In genomic region chr15:43510230-43511011, GRCh38 we compare ENCODE assay signal across 8 cellular contexts. TPM values are rescaled to one million over a fixed set of nuclear protein-coding genes. Genes with fewer than 3 reads are reported as not detected.
A peak's percentile ranks its signal among the peaks of the same experiment; 100 is the strongest.
DNase-seq lines count a peak whose midpoint lies in the region; ATAC-seq, FAIRE-seq and TF ChIP-seq lines count a peak whose summit lies in the region.

No MANE protein-coding gene starts in this region.

- H3K27me3 ChIP-seq in BJ (ENCODE audit: control insufficient read depth, insufficient read depth, low read length) (no peaks in the 10 kb centered on the region), layer of hippocampus (ENCODE audit: control insufficient read depth, insufficient read depth, low read length) (no peaks in the 10 kb centered on the region)

- H3K36me3 Mint-ChIP-seq in activated CD4-positive, alpha-beta T cell treated with anti-CD3 and anti-CD28 coated beads for 36 hours (ENCODE audit: low read depth), result no peaks in the 10 kb centered on the region

- FAIRE-seq in GM19239 (lab: Jason Lieb, UNC), result peak; percentile 94

- TF ChIP-seq CTCF in BJ (IDR thresholded peaks at IDR 0.05; ENCODE audit: insufficient read depth, low read depth, low read length), result peak; percentile 45

- no peaks in the 10 kb centered on the region for H3K36me3 ChIP-seq in BJ (ENCODE audit: control insufficient read depth, insufficient read depth, low read length)

- H3K4me3 Mint-ChIP-seq in activated CD4-positive, alpha-beta T cell treated with anti-CD3 and anti-CD28 coated beads for 36 hours, result peak overlapping the region; percentile 91

- no peaks in the 10 kb centered on the region for H3K9me3 Mint-ChIP-seq in activated CD4-positive, alpha-beta T cell treated with anti-CD3 and anti-CD28 coated beads for 36 hours (ENCODE audit: low read depth)

- intact Hi-C loops in activated CD4-positive, alpha-beta T cell treated with anti-CD3 and anti-CD28 coated beads for 36 hours (cut with DNase I, micrococcal nuclease), result loop anchor here (1.0 to 10.0 kb wide), 12 partner anchors 17 to 590 kb away; partner anchors contain the start of genes TP53BP1 (in 2 of the 2), CCNDBP1 (in 1 of the 2), ELL3 (in 1 of the 2) and LCMT2 (in 1 of the 2)

- H3K27ac ChIP-seq in cingulate gyrus (ENCODE audit: low read depth, low read length), result peak overlapping the region; percentile 97
- H3K27ac ChIP-seq in layer of hippocampus (ENCODE audit: low read depth, low read length), result peak overlapping the region; percentile 95

- H3K27ac Mint-ChIP-seq in activated CD4-positive, alpha-beta T cell treated with anti-CD3 and anti-CD28 coated beads for 36 hours, result peak overlapping the region; percentile 90

- H3K4me1 Mint-ChIP-seq in activated CD4-positive, alpha-beta T cell treated with anti-CD3 and anti-CD28 coated beads for 36 hours, result peaks cover 32% of the 10 kb centered on the region

- CTCF ChIA-PET in BJ (lab: Yijun Ruan, JAX), result interaction anchor here (1.1 to 1.7 kb wide), 4 partner anchors 18 to 70 kb away, joined by 3 to 8 read pairs (median 4); no protein-coding TSS in a partner anchor
- CTCF ChIA-PET in activated CD4-positive, alpha-beta T cell treated with anti-CD3 and anti-CD28 coated beads for 36 hours (lab: Charles Lee), result interaction anchor here (1.2 to 1.5 kb wide), 2 partner anchors 69 to 72 kb away, joined by 4 to 9 read pairs; no protein-coding TSS in a partner anchor

- POLR2A ChIA-PET in BJ (lab: Charles Lee), result interaction anchor here (0.6 to 1.3 kb wide), 3 partner anchors 33 to 140 kb away, joined by 3 to 4 read pairs (median 4); partner anchors contain the start of genes TUBGCP4 and ZSCAN29
- POLR2A ChIA-PET in activated CD4-positive, alpha-beta T cell treated with anti-CD3 and anti-CD28 coated beads for 36 hours (lab: Charles Lee), result interaction anchor here (0.5 to 2.2 kb wide), 6 partner anchors 17 to 236 kb away, joined by 3 to 7 read pairs (median 5); partner anchors contain the start of gene TP53BP1

- peak overlapping the region; percentile 42 for H3K4me3 ChIP-seq in BJ (ENCODE audit: low read depth, low read length)

- ATAC-seq in HG03442 (IDR thresholded peaks at IDR 0.05; ENCODE audit: unreplicated experiment), result peak; percentile 93
- ATAC-seq in activated CD4-positive, alpha-beta T cell treated with anti-CD3 and anti-CD28 coated beads for 36 hours, result peak; percentile 95

- H3K27me3 Mint-ChIP-seq in activated CD4-positive, alpha-beta T cell treated with anti-CD3 and anti-CD28 coated beads for 36 hours, result no peaks in the 10 kb centered on the region

- DNase-seq in BJ (ENCODE audit: low read depth) (peak; percentile 92), GM19239 (ENCODE audit: insufficient read length, low spot score) (peak; percentile 96), NCI-H510A treated with DMSO at 0.1 percent for 48 hours (lab: John Stamatoyannopoulos, UW) (peak; percentile 91)
- peak; percentile 98 for DNase-seq in activated CD4-positive, alpha-beta T cell treated with anti-CD3 and anti-CD28 coated beads for 36 hours
- DNase-seq in stimulated activated CD4-positive, alpha-beta T cell treated with anti-CD3 and anti-CD28 coated beads, Interleukin-1b, Interleukin-23, amount 100 ng/mL, for 24 hours (ENCODE audit: low read depth in 4 of 4, low spot score in 1 of 4), result peak; percentile 88 to 97 (median 91)

RNA-seq across cellular contexts. Expression of gene MAP1A, which starts 7.0 kb away (rescaled TPM):
- polyA plus RNA-seq in BJ (2011; rRNA removed), result 32.9 and 54.0 TPM in 2 replicates
- 112 and 123 TPM in 2 replicates for polyA minus RNA-seq in BJ (2011; rRNA and poly(A)+ RNA removed)
- 1 to 10 TPM; 1.3 TPM for total RNA-seq in activated CD4-positive, alpha-beta T cell treated with anti-CD3 and anti-CD28 coated beads for 36 hours

RNA-seq across cellular contexts. Expression of gene TP53BP1, which starts 17.5 kb away (rescaled TPM):
- polyA plus RNA-seq in BJ (2011; rRNA removed), result 48.3 and 59.9 TPM in 2 replicates
- 65.6 and 101 TPM in 2 replicates for polyA minus RNA-seq in BJ (2011; rRNA and poly(A)+ RNA removed)
- 10 to 100 TPM; 22.4 to 23.9 TPM for total RNA-seq in activated CD4-positive, alpha-beta T cell treated with anti-CD3 and anti-CD28 coated beads for 36 hours

Comparison
In these comparisons a context has a peak if more than half of its experiments do, and no peak if none do; other contexts are left out.
1. Peak in every context shown above with its lines: DNase-seq, ATAC-seq, H3K4me3 ChIP-seq and H3K27ac ChIP-seq.